In the genomic region with DNA sequence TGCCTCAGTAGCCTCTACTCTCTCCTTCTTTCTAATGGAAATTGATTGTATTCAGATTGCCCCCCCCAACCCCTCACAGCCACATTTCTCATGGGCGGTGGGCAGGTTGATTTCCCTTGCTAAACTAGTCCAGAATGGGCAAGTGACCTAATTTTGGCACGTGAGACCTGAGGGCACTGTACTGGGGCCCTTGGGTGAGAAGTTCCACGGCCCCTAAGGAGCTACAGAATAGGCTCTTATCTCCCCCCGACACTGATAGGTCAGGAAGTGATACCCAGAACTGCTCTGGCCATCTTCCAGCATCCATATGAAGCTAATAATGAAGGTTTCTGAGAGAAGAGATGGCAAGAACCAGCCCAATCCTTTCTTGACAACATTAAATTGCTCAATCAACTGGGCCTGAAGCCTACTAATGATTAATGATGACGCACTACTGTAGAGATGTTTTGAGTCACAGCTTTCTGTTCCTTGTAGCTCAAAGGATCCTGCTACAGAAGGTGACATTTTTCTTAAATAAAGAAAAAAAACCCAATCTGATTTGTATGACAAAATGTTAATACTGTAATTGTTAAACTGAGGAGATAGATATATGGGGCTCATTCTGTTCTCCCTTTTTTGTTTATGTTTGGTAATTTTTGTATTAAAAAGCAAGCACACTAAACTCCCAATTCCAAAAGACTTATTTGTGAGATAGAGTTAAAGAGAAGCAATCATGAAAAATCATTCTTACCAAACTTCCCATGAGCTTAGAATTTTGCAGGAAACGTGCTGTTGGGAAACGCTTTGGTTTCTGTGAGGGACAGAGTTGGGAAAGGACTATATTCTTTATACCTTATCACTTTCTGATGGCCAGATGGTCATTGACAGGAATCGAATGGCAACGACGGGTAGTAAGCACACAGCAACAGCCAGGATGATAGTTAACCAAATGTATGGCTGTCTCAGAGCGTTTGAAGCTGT, we compare ENCODE assay signal across 8 cellular contexts. TPM values are rescaled to one million over a fixed set of nuclear protein-coding genes. Genes with fewer than 3 reads are reported as not detected.
DNase-seq lines count a peak whose midpoint lies in the region; ATAC-seq and TF ChIP-seq lines count a peak whose summit lies in the region.

No MANE protein-coding gene starts in this region.

- no peak overlapping the region for H3K4me3 ChIP-seq in gastroesophageal sphincter
- no peak overlapping the region for H3K4me3 ChIP-seq in OCI-LY7 (ENCODE audit: low read depth, low read length, poor library complexity, severe bottlenecking)

- intact Hi-C loops in OCI-LY7 (cut with micrococcal nuclease; ENCODE audit: unreplicated experiment): no loop called here

- WGBS in gastroesophageal sphincter (ENCODE audit: low coverage in 1 of 2), 2 donors: 81 to 84% methylated on average over 8 to 9 of the region's 11 CpGs

- H3K9me3 ChIP-seq in gastroesophageal sphincter: no peaks in the 10 kb centered on the region
- H3K9me3 ChIP-seq in OCI-LY7 (ENCODE audit: low read length): no peaks in the 10 kb centered on the region

- no TSS peak for BruUV-seq in OCI-LY7 (replicated peaks; lab: Mats Ljungman, UMichigan)

- TF ChIP-seq CTCF in gastroesophageal sphincter (IDR thresholded peaks at IDR 0.05): no peak
- no peak for TF ChIP-seq CTCF in OCI-LY7 (conservative IDR thresholded peaks at IDR 0.05; ENCODE audit: low read length)

- H3K9me2 ChIP-seq in OCI-LY7 (ENCODE audit: insufficient read depth, low read length): no peaks in the 10 kb centered on the region

- no peak for TF ChIP-seq EP300 in gastroesophageal sphincter (IDR thresholded peaks at IDR 0.05)

- no peaks in the 10 kb centered on the region for H4K20me1 ChIP-seq in OCI-LY7 (ENCODE audit: insufficient read depth, low read length)

- peak overlapping the region in 2 of 4 donors; percentile 2 to 9 for H3K27ac ChIP-seq in gastroesophageal sphincter
- H3K27ac ChIP-seq in OCI-LY7 (ENCODE audit: low read depth, low read length, poor library complexity, severe bottlenecking): no peak overlapping the region

- no peak overlapping the region for H3K4me2 ChIP-seq in OCI-LY7 (ENCODE audit: low read length)

- H3K36me3 ChIP-seq in gastroesophageal sphincter (peaks cover 0 to 76% of the 10 kb centered on the region in 2 donors), OCI-LY7 (ENCODE audit: insufficient read depth, low read length) (peaks cover 9% of the 10 kb centered on the region; the same call in 1 of the 2 replicates)

- no peaks in the 10 kb centered on the region for H3K27me3 ChIP-seq in gastroesophageal sphincter

- POLR2A ChIA-PET in OCI-LY7 (lab: Charles Lee) (no interaction called here), HEK293T (lab: Yijun Ruan, JAX) (no interaction called here)

- no peak for TF ChIP-seq POLR2A in gastroesophageal sphincter (IDR thresholded peaks at IDR 0.05)

- CTCF ChIA-PET in OCI-LY7 (lab: Charles Lee; ENCODE audit: unreplicated experiment): no interaction called here
- CTCF ChIA-PET in HEK293T (lab: Yijun Ruan, JAX): no interaction called here

- DNase-seq in EL (peak; percentile 87), M059J (ENCODE audit: low read depth) (peak; percentile 75), amniotic stem cell (lab: John Stamatoyannopoulos, UW) (no peak), OCI-LY7 (ENCODE audit: low spot score) (no peak), NCI-H187 treated with DMSO at 0.1 percent for 48 hours (lab: John Stamatoyannopoulos, UW) (no peak), HEK293T (ENCODE audit: extremely low spot score) (no peak)

- H3K4me1 ChIP-seq in gastroesophageal sphincter (peaks cover 0 to 11% (median 0%) of the 10 kb centered on the region in 3 donors), OCI-LY7 (ENCODE audit: insufficient read depth, low read length, poor library complexity, severe bottlenecking) (no peaks in the 10 kb centered on the region)

- peaks cover 40% of the 10 kb centered on the region; the same call in 1 of the 2 replicates for H3K79me2 ChIP-seq in OCI-LY7 (ENCODE audit: insufficient read depth, low read depth, low read length)

- H2AFZ ChIP-seq in OCI-LY7 (ENCODE audit: low read length): no peak overlapping the region

- ATAC-seq in GM21529 (IDR thresholded peaks at IDR 0.05; ENCODE audit: unreplicated experiment) (peak; percentile 95), gastroesophageal sphincter (peak; percentile 72)

TF ChIP-seq in HEK293T, 16 proteins besides CTCF, POLR2A, EP300 and RAD21:
- TF ChIP-seq ARNT (IDR thresholded peaks at IDR 0.05) (no peak), CTBP1 (IDR thresholded peaks at IDR 0.05; ENCODE audit: borderline replicate concordance) (no peak), NFRKB (IDR thresholded peaks at IDR 0.05) (no peak), ZNF384 (IDR thresholded peaks at IDR 0.05) (no peak), FOXA1 (IDR thresholded peaks at IDR 0.05) (no peak), TARDBP (IDR thresholded peaks at IDR 0.05) (no peak), HDGF (IDR thresholded peaks at IDR 0.05; ENCODE audit: borderline replicate concordance) (no peak), FOXM1 (IDR thresholded peaks at IDR 0.05; ENCODE audit: borderline replicate concordance) (no peak), L3MBTL2 (conservative IDR thresholded peaks at IDR 0.05) (no peak), SP1 (IDR thresholded peaks at IDR 0.05) (no peak), SUZ12 (IDR thresholded peaks at IDR 0.05) (no peak), LEF1 (IDR thresholded peaks at IDR 0.05; ENCODE audit: borderline replicate concordance) (no peak), FOXK2 (IDR thresholded peaks at IDR 0.05) (no peak), ELF4 (IDR thresholded peaks at IDR 0.05) (no peak), BHLHE40 (IDR thresholded peaks at IDR 0.05; ENCODE audit: borderline replicate concordance) (no peak)
- TF ChIP-seq, protein P1, sequence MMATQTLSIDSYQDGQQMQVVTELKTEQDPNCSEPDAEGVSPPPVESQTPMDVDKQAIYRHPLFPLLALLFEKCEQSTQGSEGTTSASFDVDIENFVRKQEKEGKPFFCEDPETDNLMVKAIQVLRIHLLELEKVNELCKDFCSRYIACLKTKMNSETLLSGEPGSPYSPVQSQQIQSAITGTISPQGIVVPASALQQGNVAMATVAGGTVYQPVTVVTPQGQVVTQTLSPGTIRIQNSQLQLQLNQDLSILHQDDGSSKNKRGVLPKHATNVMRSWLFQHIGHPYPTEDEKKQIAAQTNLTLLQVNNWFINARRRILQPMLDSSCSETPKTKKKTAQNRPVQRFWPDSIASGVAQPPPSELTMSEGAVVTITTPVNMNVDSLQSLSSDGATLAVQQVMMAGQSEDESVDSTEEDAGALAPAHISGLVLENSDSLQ (IDR thresholded peaks at IDR 0.05): no peak

RNA-seq across cellular contexts. Expression of a gene that starts 28.2 kb away (rescaled TPM):
- total RNA-seq in M059J (2014; rRNA removed; shearing (Covaris generic)): 167 and 185 TPM in 2 replicates
- 100 to 1,000 TPM in 3 of 4 donors, 10 to 100 TPM in 1; 97.6 to 139 (median 116) TPM for total RNA-seq in gastroesophageal sphincter
- total RNA-seq in OCI-LY7 (2014; rRNA removed; shearing (Covaris generic)): 68.7 and 102 TPM in 2 replicates
- 77.7 and 83.4 TPM in 2 replicates for total RNA-seq in OCI-LY7 (2022)

Comparison
In these comparisons a context has a peak if more than half of its experiments do, and no peak if none do; other contexts are left out.
1. DNase-seq: peak in EL (single experiment) and M059J (single experiment); none in amniotic stem cell (single experiment), OCI-LY7 (single experiment), NCI-H187 treated with DMSO at 0.1 percent for 48 hours (single experiment) and HEK293T (single experiment).